17 cellular contexts compared by ENCODE assay signal in the genomic region with DNA sequence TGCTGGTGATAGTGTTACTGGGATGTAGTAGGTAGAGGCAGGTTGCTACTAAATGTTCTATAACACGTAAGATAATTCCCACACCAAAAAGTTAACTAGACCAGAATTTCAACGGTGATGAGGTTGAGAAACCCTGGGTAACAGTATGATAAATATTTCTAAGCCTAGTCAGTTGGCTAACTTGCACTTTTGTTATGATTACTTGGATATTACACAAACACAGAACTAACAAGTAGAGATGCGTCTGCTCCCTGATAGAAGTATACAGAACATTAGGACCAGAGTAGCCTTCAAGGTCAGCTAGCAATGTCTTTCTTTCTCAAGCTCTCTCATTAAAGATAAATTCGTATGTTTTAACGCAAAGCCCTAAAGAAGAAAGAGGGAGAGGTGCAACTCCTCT.
DNase-seq lines count a peak whose midpoint lies in the region; ATAC-seq and TF ChIP-seq lines count a peak whose summit lies in the region.
"Had no signal": no experiment of that assay in that cellular context is flagged by ENCODE, and none has a peak within 500 bp of the region (broad histone marks: within the 10 kb centered on the region; RNA-seq: fewer than 3 reads in every experiment).

No MANE protein-coding gene starts in this region.

- H3K4me3 Mint-ChIP-seq in type B pancreatic cell, result no peak overlapping the region
- H3K4me3 Mint-ChIP-seq: B cell; CD4-positive, CD25-positive, alpha-beta regulatory T cell; CD8-positive, alpha-beta T cell; H9; HFFc6 had no signal

- no peak overlapping the region for H3K9ac ChIP-seq in GM23248
- H3K9ac ChIP-seq in IMR-90 (ENCODE audit: low read depth, low read length), result no peak overlapping the region
- no peak overlapping the region for H3K9ac ChIP-seq in muscle layer of colon (ENCODE audit: low read length)
- H3K9ac ChIP-seq: BLaER1 had no signal

- no TSS peak for BruUV-seq in IMR-90 (replicated peaks; lab: Mats Ljungman, UMichigan)

- no peaks in the 10 kb centered on the region for H3K4me1 ChIP-seq in GM23248 (ENCODE audit: insufficient read depth)
- 0 out of 2 replicates have a peak, but pooled peaks cover 3% of the 10 kb centered on the region for H3K4me1 ChIP-seq in IMR-90 (ENCODE audit: control insufficient read depth, insufficient read depth, low read length)
- H3K4me1 ChIP-seq in muscle layer of colon (ENCODE audit: insufficient read depth, low read length), result peaks cover 14% of the 10 kb centered on the region
- peaks cover 6% of the 10 kb centered on the region for H3K4me1 ChIP-seq in vagina
- H3K4me1 ChIP-seq: BLaER1, Caco-2 had no signal

- H3K4me3 ChIP-seq in GM23248 (no peak overlapping the region), IMR-90 (ENCODE audit: insufficient read depth, low read depth, low read length) (no peak overlapping the region), muscle layer of colon (ENCODE audit: low read depth in 1 of 2, low read length in 2 of 2) (no peak overlapping the region), vagina (no peak overlapping the region)
- H3K4me3 ChIP-seq: BLaER1 had no signal

- no peak overlapping the region for H2AK5ac ChIP-seq in IMR-90 (ENCODE audit: low read depth, low read length)

- no peak overlapping the region for H2BK15ac ChIP-seq in IMR-90 (ENCODE audit: low read depth, low read length)

- H4K8ac ChIP-seq in IMR-90 (ENCODE audit: low read depth in 2 of 2, low read length in 2 of 2), result no peak overlapping the region

- H3K4ac ChIP-seq in IMR-90 (ENCODE audit: low read depth, low read length), result no peak overlapping the region

- no peak overlapping the region for H3K27ac Mint-ChIP-seq in type B pancreatic cell
- H3K27ac Mint-ChIP-seq: B cell; CD4-positive, CD25-positive, alpha-beta regulatory T cell; CD8-positive, alpha-beta T cell; H9; HFFc6 had no signal

- intact Hi-C loops in IMR-90 (cut with micrococcal nuclease), result loop anchor here (5.0 kb wide), 1 partner anchor 184 kb away; no protein-coding TSS in a partner anchor
- intact Hi-C loops in vagina (cut with DNase I), result no loop called here

- no peak overlapping the region for H3K23ac ChIP-seq in IMR-90 (ENCODE audit: low read depth, low read length)

- H3K27ac ChIP-seq in GM23248 (no peak overlapping the region), IMR-90 (ENCODE audit: insufficient read depth, low read length) (no peak overlapping the region), muscle layer of colon (ENCODE audit: low read depth, low read length) (peak overlapping the region; percentile 22), vagina (no peak overlapping the region)
- H3K27ac ChIP-seq: 22Rv1, BLaER1, C4-2B had no signal

- H4K20me1 ChIP-seq in GM23248 (ENCODE audit: insufficient read depth), result no peaks in the 10 kb centered on the region
- H4K20me1 ChIP-seq in IMR-90 (ENCODE audit: insufficient read depth, low read length), result no peaks in the 10 kb centered on the region
- H4K20me1 ChIP-seq: BLaER1 had no signal

- DNase-seq in GM23248 (peak; percentile 6), IMR-90 (peak; percentile 48), vagina (ENCODE audit: extremely low spot score in 2 of 2) (no peak), type B pancreatic cell (ENCODE audit: extremely low spot score, unreplicated experiment) (no peak)
- DNase-seq: Caco-2; CD4-positive, CD25-positive, alpha-beta regulatory T cell; CD8-positive, alpha-beta T cell; DMS153; DND-41; H9; HFFc6 had no signal

- H3K14ac ChIP-seq in IMR-90 (replicated peaks; ENCODE audit: low read depth, low read length), result no peak overlapping the region

- peaks cover 8% of the 10 kb centered on the region for H3K27me3 Mint-ChIP-seq in type B pancreatic cell
- H3K27me3 Mint-ChIP-seq: B cell had no signal

- H2AFZ ChIP-seq in GM23248 (no peak overlapping the region), IMR-90 (replicated peaks; ENCODE audit: low read length, poor library complexity) (no peak overlapping the region)

- in situ Hi-C loops in GM23248 (cut with MboI) (no loop called here), IMR-90 (cut with MboI; ENCODE audit: low sequenced_read_pairs) (no loop called here)

- no peaks in the 10 kb centered on the region for H3K9me3 ChIP-seq in GM23248 (ENCODE audit: low read depth)
- H3K9me3 ChIP-seq in IMR-90 (ENCODE audit: control insufficient read depth, insufficient read depth, low read length), result no peaks in the 10 kb centered on the region
- H3K9me3 ChIP-seq in muscle layer of colon (ENCODE audit: low read length), result no peaks in the 10 kb centered on the region
- H3K9me3 ChIP-seq in vagina, result no peaks in the 10 kb centered on the region
- H3K9me3 ChIP-seq: BLaER1, Caco-2 had no signal

- H3F3A ChIP-seq in GM23248 (ENCODE audit: insufficient read depth), result no peaks in the 10 kb centered on the region

- H3K4me1 Mint-ChIP-seq in type B pancreatic cell (ENCODE audit: unreplicated experiment), result peaks cover 8% of the 10 kb centered on the region
- H3K4me1 Mint-ChIP-seq: B cell; CD4-positive, CD25-positive, alpha-beta regulatory T cell; H9 had no signal

- H3K79me1 ChIP-seq in IMR-90 (ENCODE audit: low read depth in 1 of 2, low read length in 2 of 2), result no peaks in the 10 kb centered on the region

- CTCF ChIA-PET in IMR-90 (lab: Yijun Ruan, JAX), result interaction anchor here (0.6 kb wide), 1 partner anchor 566 kb away, joined by 4 read pairs; no protein-coding TSS in a partner anchor

- TF ChIP-seq CTCF in IMR-90 (conservative IDR thresholded peaks at IDR 0.05; ENCODE audit: low read depth, low read length), result no peak
- TF ChIP-seq CTCF in vagina (IDR thresholded peaks at IDR 0.05), result no peak
- no peak for TF ChIP-seq CTCF in type B pancreatic cell (conservative IDR thresholded peaks at IDR 0.05)

- H3K27me3 ChIP-seq in GM23248 (replicated peaks; ENCODE audit: insufficient read depth) (peaks cover 5% of the 10 kb centered on the region), IMR-90 (ENCODE audit: control insufficient read depth, insufficient read depth, low read length) (peaks cover 18% of the 10 kb centered on the region), muscle layer of colon (ENCODE audit: control insufficient read depth in 1 of 2, insufficient read depth in 2 of 2, low read length in 2 of 2) (no peaks in the 10 kb centered on the region), vagina (no peaks in the 10 kb centered on the region)
- H3K27me3 ChIP-seq: BLaER1 had no signal

- H4K91ac ChIP-seq in IMR-90 (ENCODE audit: insufficient read depth, low read depth, low read length), result no peak overlapping the region

- no peak overlapping the region for H2BK20ac ChIP-seq in IMR-90 (ENCODE audit: low read depth, low read length)

- H4K5ac ChIP-seq in IMR-90 (ENCODE audit: low read depth, low read length), result no peak overlapping the region

- WGBS in GM23248 (ENCODE audit: low coverage in 1 of 2, low lambda C conversion rate in 2 of 2, missing lambda C conversion rate in 2 of 2), 2 experiments, result 41 to 46% methylated on average over 5 of the region's 5 CpGs
- no CpG with 5 or more reads among the region's 5 CpGs for WGBS in IMR-90 (ENCODE audit: extremely low coverage in 2 of 2, insufficient read length in 1 of 2), 2 experiments

- H3K79me2 ChIP-seq in GM23248 (ENCODE audit: insufficient read depth), result no peaks in the 10 kb centered on the region

- H3K9me1 ChIP-seq in IMR-90 (ENCODE audit: insufficient read depth, low read length), result peaks cover 3% of the 10 kb centered on the region; the same call in 1 of the 2 replicates

- H3K4me2 ChIP-seq in GM23248 (ENCODE audit: unreplicated experiment) (no peak overlapping the region), IMR-90 (ENCODE audit: low read depth, low read length) (no peak overlapping the region)
- H3K4me2 ChIP-seq: BLaER1 had no signal

- dilution Hi-C loops in IMR-90 (cut with HindIII; ENCODE audit: low sequenced_read_pairs, unreplicated experiment), result no loop called here

- no peaks in the 10 kb centered on the region for H3K9me2 ChIP-seq in GM23248 (ENCODE audit: insufficient read depth)

- H3K56ac ChIP-seq in IMR-90 (ENCODE audit: extremely low read depth, insufficient read depth, low read length), result no peak overlapping the region

- no peaks in the 10 kb centered on the region for H3K36me3 Mint-ChIP-seq in type B pancreatic cell
- H3K36me3 Mint-ChIP-seq: CD4-positive, CD25-positive, alpha-beta regulatory T cell; CD8-positive, alpha-beta T cell had no signal

- H3K18ac ChIP-seq in IMR-90 (ENCODE audit: low read depth, low read length), result no peak overlapping the region

- POLR2A ChIA-PET in IMR-90 (lab: Charles Lee; ENCODE audit: unreplicated experiment), result no interaction called here

- no peak for TF ChIP-seq RAD21 in IMR-90 (IDR thresholded peaks at IDR 0.05; ENCODE audit: low read length)

- H3K36me3 ChIP-seq in GM23248 (ENCODE audit: low read depth), result no peaks in the 10 kb centered on the region
- H3K36me3 ChIP-seq in IMR-90 (ENCODE audit: control insufficient read depth, insufficient read depth, low read length), result no peaks in the 10 kb centered on the region
- H3K36me3 ChIP-seq in muscle layer of colon (ENCODE audit: insufficient read depth, low read length), result no peaks in the 10 kb centered on the region
- H3K36me3 ChIP-seq in vagina, result no peaks in the 10 kb centered on the region
- H3K36me3 ChIP-seq: BLaER1 had no signal

- no peaks in the 10 kb centered on the region for H3K9me3 Mint-ChIP-seq in type B pancreatic cell
- H3K9me3 Mint-ChIP-seq: CD8-positive, alpha-beta T cell; HFFc6 had no signal

- ATAC-seq in IMR-90 (ENCODE audit: low read depth), result peak; percentile 94
- no peak for ATAC-seq in GM19452 (IDR thresholded peaks at IDR 0.05; ENCODE audit: unreplicated experiment)
- ATAC-seq: CD8-positive, alpha-beta T cell had no signal

- TF ChIP-seq POLR2A in IMR-90 (IDR thresholded peaks at IDR 0.05; ENCODE audit: low read depth, low read length) (no peak), vagina (IDR thresholded peaks at IDR 0.05) (no peak)

- H2BK120ac ChIP-seq in IMR-90 (ENCODE audit: low read depth, low read length), result no peak overlapping the region

- no peak overlapping the region for H2BK5ac ChIP-seq in IMR-90 (ENCODE audit: low read depth, low read length, poor library complexity, severe bottlenecking)

- H2AK9ac ChIP-seq in IMR-90 (replicated peaks; ENCODE audit: low read depth, low read length, poor library complexity), result no peak overlapping the region

TF ChIP-seq in IMR-90, 13 proteins besides CTCF, POLR2A, EP300 and RAD21:
- TF ChIP-seq BHLHE40 (IDR thresholded peaks at IDR 0.05; ENCODE audit: low read depth, low read length) (no peak), CEBPB (IDR thresholded peaks at IDR 0.05; ENCODE audit: low read depth, low read length) (peak; percentile 65)

Comparison
In these comparisons a context has a peak if more than half of its experiments do, and no peak if none do; other contexts are left out.
1. DNase-seq: peak in GM23248 (single experiment) and IMR-90 (single experiment); none in vagina (0 of 2) and type B pancreatic cell (single experiment).